34 cellular contexts compared by ENCODE assay signal in genomic region chr15:41278319-41278718, GRCh38. TPM values are rescaled to one million over a fixed set of nuclear protein-coding genes. Genes with fewer than 3 reads are reported as not detected.
"Had no signal": no experiment of that assay in that cellular context is flagged by ENCODE, and none has a peak within 500 bp of the region (broad histone marks: within the 10 kb centered on the region; RNA-seq: fewer than 3 reads in every experiment).

No MANE protein-coding gene starts in this region.

- H3K4me3 ChIP-seq: adrenal gland, body of pancreas, coronary artery, gastrocnemius medialis, left ventricle myocardium inferior, lung, skin epidermis, thoracic aorta, uterus had no signal

- ATAC-seq: activated CD8-positive, alpha-beta memory T cell treated with anti-CD3 and anti-CD28 coated beads, Interleukin-2, amount 10 ng/mL, durations not matched to agents 7 days and 5 days; activated CD8-positive, alpha-beta T cell treated with anti-CD3 and anti-CD28 coated beads, Interleukin-2, amount 10 ng/mL, durations not matched to agents 7 days and 5 days; activated T-cell treated with anti-CD3 and anti-CD28 coated beads, Interleukin-2, amount 50 U/mL, for 72 hours; body of pancreas; effector memory CD8-positive, alpha-beta T cell; gastrocnemius medialis; natural killer cell; sciatic nerve had no signal

- H3K27ac Mint-ChIP-seq: activated B cell treated with CpG ODN at 0.5 μM for 24 hours; activated CD8-positive, alpha-beta T cell treated with anti-CD3 and anti-CD28 coated beads, Interleukin-2, amount 10 ng/mL, durations not matched to agents 7 days and 5 days; activated naive CD4-positive, alpha-beta T cell treated with anti-CD3 and anti-CD28 coated beads for 36 hours; activated naive CD8-positive, alpha-beta T cell treated with anti-CD3 and anti-CD28 coated beads for 36 hours; activated T-cell treated with anti-CD3 and anti-CD28 coated beads, Interleukin-2, amount 50 U/mL, for 72 hours; effector memory CD8-positive, alpha-beta T cell; natural killer cell; stimulated activated naive CD8-positive, alpha-beta T cell treated with anti-CD3 and anti-CD28 coated beads, Interleukin-15, Interleukin-2, amounts not matched to agents 100 ng/mL and 50 ng/mL, for 24 hours had no signal

- DNase-seq: activated B cell treated with CpG ODN at 0.5 μM for 24 hours; activated CD4-positive, alpha-beta T cell treated with anti-CD3 and anti-CD28 coated beads, Interleukin-2, amount 50 U/mL, for 1 hour; activated CD8-positive, alpha-beta memory T cell treated with anti-CD3 and anti-CD28 coated beads, Interleukin-2, amount 10 ng/mL, durations not matched to agents 7 days and 5 days; activated CD8-positive, alpha-beta T cell treated with anti-CD3 and anti-CD28 coated beads, Interleukin-2, amount 10 ng/mL, durations not matched to agents 7 days and 5 days; activated effector memory CD4-positive, alpha-beta T cell treated with Interleukin-2 at 50 U/mL for 16 hours; activated naive CD4-positive, alpha-beta T cell treated with anti-CD3 and anti-CD28 coated beads for 36 hours; activated naive CD8-positive, alpha-beta T cell treated with anti-CD3 and anti-CD28 coated beads for 36 hours; activated T-cell treated with anti-CD3 and anti-CD28 coated beads, Interleukin-2, amount 50 U/mL, for 72 hours; adrenal gland; aorta; body of pancreas; effector memory CD8-positive, alpha-beta T cell; erythroblast; gastrocnemius medialis; glutamatergic neuron; islet precursor cell; left ventricle myocardium inferior; mesendoderm; natural killer cell; stimulated activated CD4-positive, alpha-beta T cell treated with anti-CD3 and anti-CD28 coated beads, Interleukin-12 subunit alpha, Interleukin-12 subunit beta, amount 100 ng/mL, for 4 hours; stimulated activated CD4-positive, alpha-beta T cell treated with anti-CD3 and anti-CD28 coated beads, Interleukin-4, amount 100 ng/mL, for 1 hour; trophoblast cell; uterus had no signal

- H3K27me3 Mint-ChIP-seq: activated B cell treated with CpG ODN at 0.5 μM for 24 hours; activated CD8-positive, alpha-beta memory T cell treated with anti-CD3 and anti-CD28 coated beads, Interleukin-2, amount 10 ng/mL, durations not matched to agents 7 days and 5 days; activated naive CD8-positive, alpha-beta T cell treated with anti-CD3 and anti-CD28 coated beads for 36 hours; effector memory CD8-positive, alpha-beta T cell; stimulated activated naive CD8-positive, alpha-beta T cell treated with anti-CD3 and anti-CD28 coated beads, Interleukin-15, Interleukin-2, amounts not matched to agents 100 ng/mL and 50 ng/mL, for 24 hours had no signal

- H3K4me3 Mint-ChIP-seq: activated B cell treated with CpG ODN at 0.5 μM for 24 hours; activated CD8-positive, alpha-beta memory T cell treated with anti-CD3 and anti-CD28 coated beads, Interleukin-2, amount 10 ng/mL, durations not matched to agents 7 days and 5 days; activated CD8-positive, alpha-beta T cell treated with anti-CD3 and anti-CD28 coated beads, Interleukin-2, amount 10 ng/mL, durations not matched to agents 7 days and 5 days; activated naive CD4-positive, alpha-beta T cell treated with anti-CD3 and anti-CD28 coated beads for 36 hours; activated naive CD8-positive, alpha-beta T cell treated with anti-CD3 and anti-CD28 coated beads for 36 hours; activated T-cell treated with anti-CD3 and anti-CD28 coated beads, Interleukin-2, amount 50 U/mL, for 72 hours; effector memory CD8-positive, alpha-beta T cell; natural killer cell; stimulated activated naive CD8-positive, alpha-beta T cell treated with anti-CD3 and anti-CD28 coated beads, Interleukin-15, Interleukin-2, amounts not matched to agents 100 ng/mL and 50 ng/mL, for 24 hours had no signal

- H3K36me3 Mint-ChIP-seq: natural killer cell had no signal

- H3K9me3 Mint-ChIP-seq: activated B cell treated with CpG ODN at 0.5 μM for 24 hours; activated naive CD4-positive, alpha-beta T cell treated with anti-CD3 and anti-CD28 coated beads for 36 hours; activated naive CD8-positive, alpha-beta T cell treated with anti-CD3 and anti-CD28 coated beads for 36 hours; activated T-cell treated with anti-CD3 and anti-CD28 coated beads, Interleukin-2, amount 50 U/mL, for 72 hours; effector memory CD8-positive, alpha-beta T cell; natural killer cell; stimulated activated naive CD8-positive, alpha-beta T cell treated with anti-CD3 and anti-CD28 coated beads, Interleukin-15, Interleukin-2, amounts not matched to agents 100 ng/mL and 50 ng/mL, for 24 hours had no signal

RNA-seq across cellular contexts. Expression of gene EXD1, which starts 47.8 kb away (rescaled TPM):
- total RNA-seq: activated B cell treated with CpG ODN at 0.5 μM for 24 hours; activated CD8-positive, alpha-beta memory T cell treated with anti-CD3 and anti-CD28 coated beads, Interleukin-2, amount 10 ng/mL, durations not matched to agents 7 days and 5 days; activated CD8-positive, alpha-beta T cell treated with anti-CD3 and anti-CD28 coated beads, Interleukin-2, amount 10 ng/mL, durations not matched to agents 7 days and 5 days; activated naive CD4-positive, alpha-beta T cell treated with anti-CD3 and anti-CD28 coated beads for 36 hours; activated naive CD8-positive, alpha-beta T cell treated with anti-CD3 and anti-CD28 coated beads for 36 hours; activated T-cell treated with anti-CD3 and anti-CD28 coated beads, Interleukin-2, amount 50 U/mL, for 72 hours; adrenal gland; aorta; body of pancreas; gastrocnemius medialis; left ventricle myocardium inferior; mononuclear cell; natural killer cell; osteocyte; posterior vena cava; renal cortical epithelial cell; sciatic nerve; subcutaneous adipose tissue; thoracic aorta; uterus had no signal

RNA-seq across cellular contexts. Expression of gene OIP5, which starts 54.1 kb away (rescaled TPM):
- total RNA-seq: body of pancreas, thoracic aorta had no signal
